ENCODE assay signal across 2 cellular contexts in the genomic region with DNA sequence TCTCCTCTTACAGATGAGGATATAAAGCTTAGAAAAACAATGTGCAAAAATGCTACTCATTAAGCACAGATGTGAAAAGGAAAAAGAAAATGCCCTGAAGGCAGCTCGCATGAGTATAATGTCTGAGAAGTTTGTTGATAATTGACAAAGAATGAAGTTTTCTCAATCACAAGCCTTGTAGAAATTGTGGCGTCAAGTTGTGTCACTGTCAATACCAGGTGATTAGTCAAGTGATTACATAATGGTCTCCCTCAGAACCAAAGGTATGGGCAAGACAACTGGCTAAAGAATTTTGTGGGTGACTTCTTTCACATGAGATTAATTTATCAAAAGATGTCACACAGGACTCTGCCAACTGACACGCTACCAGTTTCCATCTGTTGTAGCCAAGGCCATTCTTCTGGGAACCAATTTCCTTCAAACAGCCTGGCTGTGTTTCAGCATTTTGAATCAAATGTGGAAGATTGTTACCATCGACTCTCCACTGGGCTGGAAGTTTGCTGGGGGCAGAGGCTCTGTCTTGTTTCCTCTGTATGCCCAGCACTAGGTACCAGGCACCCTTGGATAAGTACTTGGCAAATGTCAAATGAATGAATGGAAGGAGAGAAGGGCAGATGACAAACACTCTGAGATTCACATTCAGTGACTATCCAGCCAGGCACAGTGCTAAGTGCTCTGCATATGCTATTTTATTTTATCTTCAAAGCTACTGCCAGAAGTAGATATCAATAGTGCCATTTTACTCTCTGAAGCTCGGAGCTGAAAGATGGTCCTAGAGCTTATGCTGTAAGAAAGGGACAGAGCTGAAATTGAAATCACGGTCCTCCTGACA.
TF ChIP-seq lines count a peak whose summit lies in the region.

No MANE protein-coding gene starts in this region.

TF ChIP-seq in IMR-90, 13 proteins besides CTCF, POLR2A, EP300 and RAD21:
- no peak for TF ChIP-seq MAZ (IDR thresholded peaks at IDR 0.05; ENCODE audit: borderline replicate concordance, low read depth, low read length)
- no peak for TF ChIP-seq MXI1 (IDR thresholded peaks at IDR 0.05; ENCODE audit: borderline replicate concordance, low read depth, low read length)
- TF ChIP-seq BHLHE40 (IDR thresholded peaks at IDR 0.05; ENCODE audit: low read depth, low read length) = no peak
- TF ChIP-seq, protein P1, sequence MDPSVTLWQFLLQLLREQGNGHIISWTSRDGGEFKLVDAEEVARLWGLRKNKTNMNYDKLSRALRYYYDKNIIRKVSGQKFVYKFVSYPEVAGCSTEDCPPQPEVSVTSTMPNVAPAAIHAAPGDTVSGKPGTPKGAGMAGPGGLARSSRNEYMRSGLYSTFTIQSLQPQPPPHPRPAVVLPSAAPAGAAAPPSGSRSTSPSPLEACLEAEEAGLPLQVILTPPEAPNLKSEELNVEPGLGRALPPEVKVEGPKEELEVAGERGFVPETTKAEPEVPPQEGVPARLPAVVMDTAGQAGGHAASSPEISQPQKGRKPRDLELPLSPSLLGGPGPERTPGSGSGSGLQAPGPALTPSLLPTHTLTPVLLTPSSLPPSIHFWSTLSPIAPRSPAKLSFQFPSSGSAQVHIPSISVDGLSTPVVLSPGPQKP (IDR thresholded peaks at IDR 0.05; ENCODE audit: borderline replicate concordance, low read depth, low read length) = no peak
- TF ChIP-seq RFX5 (IDR thresholded peaks at IDR 0.05; ENCODE audit: low read depth, low read length) = no peak
- TF ChIP-seq MAFK (IDR thresholded peaks at IDR 0.05; ENCODE audit: low read depth, low read length) = no peak
- no peak for TF ChIP-seq SMC3 (IDR thresholded peaks at IDR 0.05; ENCODE audit: low read depth, low read length)
- no peak for TF ChIP-seq CHD1 (IDR thresholded peaks at IDR 0.05; ENCODE audit: low read depth, low read length)
- TF ChIP-seq NFE2L2 (IDR thresholded peaks at IDR 0.05; ENCODE audit: low read depth, low read length) = no peak
- no peak for TF ChIP-seq FOS (IDR thresholded peaks at IDR 0.05; ENCODE audit: low read depth, low read length)
- TF ChIP-seq, protein P2, sequence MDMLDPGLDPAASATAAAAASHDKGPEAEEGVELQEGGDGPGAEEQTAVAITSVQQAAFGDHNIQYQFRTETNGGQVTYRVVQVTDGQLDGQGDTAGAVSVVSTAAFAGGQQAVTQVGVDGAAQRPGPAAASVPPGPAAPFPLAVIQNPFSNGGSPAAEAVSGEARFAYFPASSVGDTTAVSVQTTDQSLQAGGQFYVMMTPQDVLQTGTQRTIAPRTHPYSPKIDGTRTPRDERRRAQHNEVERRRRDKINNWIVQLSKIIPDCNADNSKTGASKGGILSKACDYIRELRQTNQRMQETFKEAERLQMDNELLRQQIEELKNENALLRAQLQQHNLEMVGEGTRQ (IDR thresholded peaks at IDR 0.05; ENCODE audit: low read depth, low read length) = no peak
- TF ChIP-seq RCOR1 (IDR thresholded peaks at IDR 0.05; ENCODE audit: insufficient replicate concordance, low read length) = no peak
- no peak for TF ChIP-seq CEBPB (IDR thresholded peaks at IDR 0.05; ENCODE audit: low read depth, low read length)
TF ChIP-seq in IMR-90: peak in this region for 0.

TF ChIP-seq in H1, 55 proteins besides CTCF, POLR2A, EP300 and RAD21:
- TF ChIP-seq SIRT6 (IDR thresholded peaks at IDR 0.05; ENCODE audit: low read length) = no peak
- no peak for TF ChIP-seq HDAC2 (IDR thresholded peaks at IDR 0.05; ENCODE audit: borderline replicate concordance in 1 of 2, low read depth in 2 of 2, low read length in 2 of 2)
- TF ChIP-seq ZNF274 (IDR thresholded peaks at IDR 0.05; ENCODE audit: borderline replicate concordance, extremely low read depth, low read length) = no peak
- TF ChIP-seq CEBPB (IDR thresholded peaks at IDR 0.05; ENCODE audit: low read depth, low read length) = no peak
- TF ChIP-seq KDM5A (IDR thresholded peaks at IDR 0.05; ENCODE audit: low read length) = no peak
- no peak for TF ChIP-seq SRF (IDR thresholded peaks at IDR 0.05; ENCODE audit: low read depth, low read length)
- no peak for TF ChIP-seq TAF7 (optimal IDR thresholded peaks at IDR 0.05; ENCODE audit: borderline replicate concordance, low read depth, low read length)
- no peak for TF ChIP-seq GABPA (IDR thresholded peaks at IDR 0.05; ENCODE audit: borderline replicate concordance, insufficient read depth, low read length)
- TF ChIP-seq KDM1A (IDR thresholded peaks at IDR 0.05; ENCODE audit: borderline replicate concordance, low read length) = no peak
- TF ChIP-seq TAF1 (IDR thresholded peaks at IDR 0.05; ENCODE audit: low read depth, low read length) = no peak
- no peak for TF ChIP-seq POLR2AphosphoS5 (IDR thresholded peaks at IDR 0.05; ENCODE audit: low read depth, low read length)
- no peak for TF ChIP-seq SIN3A (conservative IDR thresholded peaks at IDR 0.05 in 1 of 2, IDR thresholded peaks at IDR 0.05 in 1 of 2; ENCODE audit: low read depth in 1 of 2, low read length in 2 of 2)
- no peak for TF ChIP-seq RFX5 (IDR thresholded peaks at IDR 0.05; ENCODE audit: borderline replicate concordance, low read depth, low read length)
- no peak for TF ChIP-seq CBX5 (IDR thresholded peaks at IDR 0.05; ENCODE audit: low read depth, low read length)
